In genomic region chr19:50633359-50633758, GRCh38 we compare ENCODE assay signal across 3 cellular contexts.
TF ChIP-seq lines count a peak whose summit lies in the region.

No MANE protein-coding gene starts in this region.

TF ChIP-seq in A549, 52 proteins besides CTCF, POLR2A, EP300 and RAD21:
- TF ChIP-seq EHMT2 (IDR thresholded peaks at IDR 0.05; ENCODE audit: low read depth) (no peak), SREBF2 (IDR thresholded peaks at IDR 0.05) (no peak), RCOR1 (IDR thresholded peaks at IDR 0.05; ENCODE audit: low read depth, low read length) (no peak), ZFP36 (IDR thresholded peaks at IDR 0.05; ENCODE audit: borderline replicate concordance, partially characterized antibody) (peak; percentile 10)
- TF ChIP-seq, protein P1, sequence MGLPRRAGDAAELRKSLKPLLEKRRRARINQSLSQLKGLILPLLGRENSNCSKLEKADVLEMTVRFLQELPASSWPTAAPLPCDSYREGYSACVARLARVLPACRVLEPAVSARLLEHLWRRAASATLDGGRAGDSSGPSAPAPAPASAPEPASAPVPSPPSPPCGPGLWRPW (IDR thresholded peaks at IDR 0.05), result no peak

TF ChIP-seq in HEK293, 187 proteins besides CTCF, POLR2A, EP300 and RAD21:
- TF ChIP-seq, protein P2, sequence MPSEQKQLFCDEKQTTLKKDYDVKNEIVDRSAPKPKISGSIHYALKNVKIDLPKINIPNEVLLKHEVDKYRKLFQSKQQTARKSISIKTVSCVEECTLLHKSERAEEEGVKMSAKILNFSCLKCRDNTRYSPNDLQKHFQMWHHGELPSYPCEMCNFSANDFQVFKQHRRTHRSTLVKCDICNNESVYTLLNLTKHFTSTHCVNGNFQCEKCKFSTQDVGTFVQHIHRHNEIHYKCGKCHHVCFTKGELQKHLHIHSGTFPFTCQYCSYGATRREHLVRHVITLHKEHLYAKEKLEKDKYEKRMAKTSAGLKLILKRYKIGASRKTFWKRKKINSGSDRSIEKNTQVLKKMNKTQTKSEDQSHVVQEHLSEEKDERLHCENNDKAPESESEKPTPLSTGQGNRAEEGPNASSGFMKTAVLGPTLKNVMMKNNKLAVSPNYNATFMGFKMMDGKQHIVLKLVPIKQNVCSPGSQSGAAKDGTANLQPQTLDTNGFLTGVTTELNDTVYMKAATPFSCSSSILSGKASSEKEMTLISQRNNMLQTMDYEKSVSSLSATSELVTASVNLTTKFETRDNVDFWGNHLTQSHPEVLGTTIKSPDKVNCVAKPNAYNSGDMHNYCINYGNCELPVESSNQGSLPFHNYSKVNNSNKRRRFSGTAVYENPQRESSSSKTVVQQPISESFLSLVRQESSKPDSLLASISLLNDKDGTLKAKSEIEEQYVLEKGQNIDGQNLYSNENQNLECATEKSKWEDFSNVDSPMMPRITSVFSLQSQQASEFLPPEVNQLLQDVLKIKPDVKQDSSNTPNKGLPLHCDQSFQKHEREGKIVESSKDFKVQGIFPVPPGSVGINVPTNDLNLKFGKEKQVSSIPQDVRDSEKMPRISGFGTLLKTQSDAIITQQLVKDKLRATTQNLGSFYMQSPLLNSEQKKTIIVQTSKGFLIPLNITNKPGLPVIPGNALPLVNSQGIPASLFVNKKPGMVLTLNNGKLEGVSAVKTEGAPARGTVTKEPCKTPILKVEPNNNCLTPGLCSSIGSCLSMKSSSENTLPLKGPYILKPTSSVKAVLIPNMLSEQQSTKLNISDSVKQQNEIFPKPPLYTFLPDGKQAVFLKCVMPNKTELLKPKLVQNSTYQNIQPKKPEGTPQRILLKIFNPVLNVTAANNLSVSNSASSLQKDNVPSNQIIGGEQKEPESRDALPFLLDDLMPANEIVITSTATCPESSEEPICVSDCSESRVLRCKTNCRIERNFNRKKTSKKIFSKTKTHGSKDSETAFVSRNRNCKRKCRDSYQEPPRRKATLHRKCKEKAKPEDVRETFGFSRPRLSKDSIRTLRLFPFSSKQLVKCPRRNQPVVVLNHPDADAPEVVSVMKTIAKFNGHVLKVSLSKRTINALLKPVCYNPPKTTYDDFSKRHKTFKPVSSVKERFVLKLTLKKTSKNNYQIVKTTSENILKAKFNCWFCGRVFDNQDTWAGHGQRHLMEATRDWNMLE (tag by site-specific recombination; conservative IDR thresholded peaks at IDR 0.05; ENCODE audit: low read depth), result no peak
- TF ChIP-seq ZNF138 (tag by site-specific recombination; IDR thresholded peaks at IDR 0.05; ENCODE audit: borderline replicate concordance) (no peak), SP7 (tag by site-specific recombination; IDR thresholded peaks at IDR 0.05) (no peak), ZNF768 (tag by site-specific recombination; IDR thresholded peaks at IDR 0.05) (peak; percentile 49; the same call in 1 of the 2 replicates), ZFP69B (tag by site-specific recombination; IDR thresholded peaks at IDR 0.05) (no peak), ZNF792 (tag by site-specific recombination; IDR thresholded peaks at IDR 0.05) (no peak), GLI2 (tag by site-specific recombination; IDR thresholded peaks at IDR 0.05; ENCODE audit: borderline replicate concordance, low read depth) (no peak)

TF ChIP-seq in K562, 482 proteins besides CTCF, POLR2A, EP300 and RAD21:
- no peak for TF ChIP-seq NR2C1 (IDR thresholded peaks at IDR 0.05)
- TF ChIP-seq NR2C1 (tag; IDR thresholded peaks at IDR 0.05), result no peak
- peak; percentile 74 to 79; a peak in 3 of 4 replicates for TF ChIP-seq KDM1A (IDR thresholded peaks at IDR 0.05)
- no peak for TF ChIP-seq ZNF143 (CRISPR knock-in tag; IDR thresholded peaks at IDR 0.05)
- TF ChIP-seq, protein P3, sequence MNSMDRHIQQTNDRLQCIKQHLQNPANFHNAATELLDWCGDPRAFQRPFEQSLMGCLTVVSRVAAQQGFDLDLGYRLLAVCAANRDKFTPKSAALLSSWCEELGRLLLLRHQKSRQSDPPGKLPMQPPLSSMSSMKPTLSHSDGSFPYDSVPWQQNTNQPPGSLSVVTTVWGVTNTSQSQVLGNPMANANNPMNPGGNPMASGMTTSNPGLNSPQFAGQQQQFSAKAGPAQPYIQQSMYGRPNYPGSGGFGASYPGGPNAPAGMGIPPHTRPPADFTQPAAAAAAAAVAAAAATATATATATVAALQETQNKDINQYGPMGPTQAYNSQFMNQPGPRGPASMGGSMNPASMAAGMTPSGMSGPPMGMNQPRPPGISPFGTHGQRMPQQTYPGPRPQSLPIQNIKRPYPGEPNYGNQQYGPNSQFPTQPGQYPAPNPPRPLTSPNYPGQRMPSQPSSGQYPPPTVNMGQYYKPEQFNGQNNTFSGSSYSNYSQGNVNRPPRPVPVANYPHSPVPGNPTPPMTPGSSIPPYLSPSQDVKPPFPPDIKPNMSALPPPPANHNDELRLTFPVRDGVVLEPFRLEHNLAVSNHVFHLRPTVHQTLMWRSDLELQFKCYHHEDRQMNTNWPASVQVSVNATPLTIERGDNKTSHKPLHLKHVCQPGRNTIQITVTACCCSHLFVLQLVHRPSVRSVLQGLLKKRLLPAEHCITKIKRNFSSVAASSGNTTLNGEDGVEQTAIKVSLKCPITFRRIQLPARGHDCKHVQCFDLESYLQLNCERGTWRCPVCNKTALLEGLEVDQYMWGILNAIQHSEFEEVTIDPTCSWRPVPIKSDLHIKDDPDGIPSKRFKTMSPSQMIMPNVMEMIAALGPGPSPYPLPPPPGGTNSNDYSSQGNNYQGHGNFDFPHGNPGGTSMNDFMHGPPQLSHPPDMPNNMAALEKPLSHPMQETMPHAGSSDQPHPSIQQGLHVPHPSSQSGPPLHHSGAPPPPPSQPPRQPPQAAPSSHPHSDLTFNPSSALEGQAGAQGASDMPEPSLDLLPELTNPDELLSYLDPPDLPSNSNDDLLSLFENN (IDR thresholded peaks at IDR 0.05; ENCODE audit: low read depth in 2 of 2, low read length in 2 of 2), result no peak
- TF ChIP-seq, protein P4, sequence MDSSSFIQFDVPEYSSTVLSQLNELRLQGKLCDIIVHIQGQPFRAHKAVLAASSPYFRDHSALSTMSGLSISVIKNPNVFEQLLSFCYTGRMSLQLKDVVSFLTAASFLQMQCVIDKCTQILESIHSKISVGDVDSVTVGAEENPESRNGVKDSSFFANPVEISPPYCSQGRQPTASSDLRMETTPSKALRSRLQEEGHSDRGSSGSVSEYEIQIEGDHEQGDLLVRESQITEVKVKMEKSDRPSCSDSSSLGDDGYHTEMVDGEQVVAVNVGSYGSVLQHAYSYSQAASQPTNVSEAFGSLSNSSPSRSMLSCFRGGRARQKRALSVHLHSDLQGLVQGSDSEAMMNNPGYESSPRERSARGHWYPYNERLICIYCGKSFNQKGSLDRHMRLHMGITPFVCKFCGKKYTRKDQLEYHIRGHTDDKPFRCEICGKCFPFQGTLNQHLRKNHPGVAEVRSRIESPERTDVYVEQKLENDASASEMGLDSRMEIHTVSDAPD (CRISPR knock-in tag; IDR thresholded peaks at IDR 0.05), result no peak
- TF ChIP-seq POLR2AphosphoS2 (IDR thresholded peaks at IDR 0.05; ENCODE audit: low read length), result no peak
- peak; percentile 80; the same call in 1 of the 2 replicates for TF ChIP-seq BCOR (IDR thresholded peaks at IDR 0.05)
- no peak for TF ChIP-seq YY1 (IDR thresholded peaks at IDR 0.05; ENCODE audit: borderline replicate concordance in 1 of 3, control insufficient read depth in 1 of 3, extremely low read depth in 1 of 3, insufficient read depth in 3 of 3, insufficient read length in 1 of 3, insufficient replicate concordance in 2 of 3, low read depth in 1 of 3, low read length in 2 of 3)
- TF ChIP-seq ZFP1 (CRISPR knock-in tag; IDR thresholded peaks at IDR 0.05), result no peak
- TF ChIP-seq RBM25 (IDR thresholded peaks at IDR 0.05; ENCODE audit: low read depth, low read length, severe bottlenecking), result peak; percentile 87
- TF ChIP-seq CEBPB (tag; IDR thresholded peaks at IDR 0.05), result no peak
